In genomic region chr1:19646771-19647319, GRCh38 we compare ENCODE assay signal across 17 cellular contexts. TPM values are rescaled to one million over a fixed set of nuclear protein-coding genes. Genes with fewer than 3 reads are reported as not detected.
DNase-seq lines count a peak whose midpoint lies in the region; ATAC-seq and TF ChIP-seq lines count a peak whose summit lies in the region.
"Had no signal": no experiment of that assay in that cellular context is flagged by ENCODE, and none has a peak within 500 bp of the region (broad histone marks: within the 10 kb centered on the region; RNA-seq: fewer than 3 reads in every experiment).

No MANE protein-coding gene starts in this region.

- WGBS in testis, 2 donors = 58 to 62% methylated on average over 3 of the region's 3 CpGs

- peak overlapping the region; percentile 74 for H3K27ac Mint-ChIP-seq in activated T-cell treated with anti-CD3 and anti-CD28 coated beads, Interleukin-2, amount 50 U/mL, for 72 hours
- H3K27ac Mint-ChIP-seq: stimulated activated naive CD8-positive, alpha-beta T cell treated with anti-CD3 and anti-CD28 coated beads, Interleukin-15, Interleukin-2, amounts not matched to agents 100 ng/mL and 50 ng/mL, for 24 hours; WTC11 had no signal

- H3K4me1 ChIP-seq in ascending aorta = peaks cover 25 to 54% of the 10 kb centered on the region in 2 donors
- peaks cover 0 to 48% of the 10 kb centered on the region in 2 donors for H3K4me1 ChIP-seq in left lung
- peaks cover 30% of the 10 kb centered on the region for H3K4me1 ChIP-seq in testis

- TF ChIP-seq CTCF in ascending aorta (IDR thresholded peaks at IDR 0.05) (no peak), left lung (IDR thresholded peaks at IDR 0.05) (no peak), testis (IDR thresholded peaks at IDR 0.05) (no peak)

- H3K9me3 Mint-ChIP-seq in activated T-cell treated with anti-CD3 and anti-CD28 coated beads, Interleukin-2, amount 50 U/mL, for 72 hours = no peaks in the 10 kb centered on the region
- H3K9me3 Mint-ChIP-seq: stimulated activated naive CD8-positive, alpha-beta T cell treated with anti-CD3 and anti-CD28 coated beads, Interleukin-15, Interleukin-2, amounts not matched to agents 100 ng/mL and 50 ng/mL, for 24 hours; WTC11 had no signal

- H3K27me3 Mint-ChIP-seq in activated T-cell treated with anti-CD3 and anti-CD28 coated beads, Interleukin-2, amount 50 U/mL, for 72 hours (ENCODE audit: low read depth) = peaks cover 21% of the 10 kb centered on the region

- H3K9me3 ChIP-seq in ascending aorta (no peaks in the 10 kb centered on the region), left lung (no peaks in the 10 kb centered on the region), testis (no peaks in the 10 kb centered on the region)

- no peaks in the 10 kb centered on the region for H3K27me3 ChIP-seq in ascending aorta
- peaks cover 6 to 54% of the 10 kb centered on the region in 2 donors for H3K27me3 ChIP-seq in left lung
- no peaks in the 10 kb centered on the region for H3K27me3 ChIP-seq in testis

- H3K27ac ChIP-seq in ascending aorta (peak overlapping the region; percentile 90 to 91), left lung (peak overlapping the region in 1 of 2 donors; percentile 48), testis (peak overlapping the region; percentile 76 to 93)

- H3K4me1 Mint-ChIP-seq in activated T-cell treated with anti-CD3 and anti-CD28 coated beads, Interleukin-2, amount 50 U/mL, for 72 hours (ENCODE audit: low read depth) = peaks cover 40% of the 10 kb centered on the region

- peaks cover 2 to 3% of the 10 kb centered on the region in 2 donors for H3K36me3 Mint-ChIP-seq in activated T-cell treated with anti-CD3 and anti-CD28 coated beads, Interleukin-2, amount 50 U/mL, for 72 hours (ENCODE audit: insufficient read depth in 2 of 2)
- H3K36me3 Mint-ChIP-seq: WTC11 had no signal

- H3K4me3 ChIP-seq in ascending aorta (peak overlapping the region in 1 of 2 donors; percentile 75), left lung (peak overlapping the region; percentile 50 to 55), testis (peak overlapping the region in 1 of 2 donors; percentile 83)

- ATAC-seq in activated T-cell treated with anti-CD3 and anti-CD28 coated beads, Interleukin-2, amount 50 U/mL, for 72 hours (replicated peaks in 1 of 2) = no peak
- ATAC-seq in left lung (no peak), HG03139 (IDR thresholded peaks at IDR 0.05; ENCODE audit: unreplicated experiment) (no peak)
- ATAC-seq: WTC11 had no signal

- H3K36me3 ChIP-seq in ascending aorta = no peaks in the 10 kb centered on the region
- no peaks in the 10 kb centered on the region for H3K36me3 ChIP-seq in left lung
- no peaks in the 10 kb centered on the region for H3K36me3 ChIP-seq in testis (ENCODE audit: low read depth, missing control alignments)

- peak overlapping the region; percentile 54 to 86 for H3K4me3 Mint-ChIP-seq in activated T-cell treated with anti-CD3 and anti-CD28 coated beads, Interleukin-2, amount 50 U/mL, for 72 hours
- H3K4me3 Mint-ChIP-seq: WTC11 had no signal

- intact Hi-C loops in ascending aorta (cut with DNase I) = no loop called here
- intact Hi-C loops in left lung (cut with DNase I) = loop anchor here in 1 of 2 donors (10.0 kb wide), 1 partner anchor 152 kb away; no protein-coding TSS in a partner anchor
- intact Hi-C loops in testis (cut with DNase I; ENCODE audit: low total_unique reads) = loop anchor here (10.0 kb wide), 1 partner anchor 162 kb away; the partner anchor contains the start of gene CAPZB

- no peak for TF ChIP-seq POLR2A in testis (IDR thresholded peaks at IDR 0.05)

- DNase-seq in activated T-cell treated with anti-CD3 and anti-CD28 coated beads, Interleukin-2, amount 50 U/mL, for 72 hours = no peak
- no peak for DNase-seq in activated T-cell treated with anti-CD3 and anti-CD28 coated beads for 4 hours
- DNase-seq in ascending aorta (ENCODE audit: low spot score in 2 of 2) = no peak
- DNase-seq in left lung = no peak
- no peak for DNase-seq in testis
- no peak for DNase-seq in activated naive CD4-positive, alpha-beta T cell (lab: John Stamatoyannopoulos, UW)
- no peak for DNase-seq in NCI-H69 (lab: John Stamatoyannopoulos, UW)
- DNase-seq: ACHN; activated gamma-delta T cell; effector CD4-positive, alpha-beta T cell; NCI-H446; stimulated activated CD4-positive, alpha-beta T cell treated with anti-CD3 and anti-CD28 coated beads, Interleukin-2, amount 100 ng/mL, for 24 hours had no signal

RNA-seq across cellular contexts. Expression of gene NBL1, which starts 2.7 kb away (rescaled TPM):
- total RNA-seq in activated T-cell treated with anti-CD3 and anti-CD28 coated beads, Interleukin-2, amount 50 U/mL, for 72 hours = 10 to 100 TPM; 22.4 to 51.9 TPM
- 157 TPM for total RNA-seq in ascending aorta
- 100 to 1,000 TPM in 1 of 2 donors, 10 to 100 TPM in 1; 90.4 to 180 TPM for total RNA-seq in left lung
- 10 to 100 TPM; 44.3 to 73.3 TPM for total RNA-seq in testis
- 141 TPM for polyA plus RNA-seq in testis (ENCODE audit: insufficient read depth, low read depth, low replicate concordance)

RNA-seq across cellular contexts. Expression of gene HTR6, which starts 17.8 kb away (rescaled TPM):
- total RNA-seq in activated T-cell treated with anti-CD3 and anti-CD28 coated beads, Interleukin-2, amount 50 U/mL, for 72 hours = under 1 TPM; 0.32 to 0.55 TPM
- total RNA-seq in ascending aorta = not detected
- not detected for total RNA-seq in left lung
- total RNA-seq in testis = under 1 TPM; 0.55 to 0.68 TPM
- polyA plus RNA-seq in testis (ENCODE audit: insufficient read depth, low read depth, low replicate concordance) = 0.21 TPM
- total RNA-seq: M059J had no signal
- polyA plus RNA-seq: neural cell had no signal
